In the genomic region with DNA sequence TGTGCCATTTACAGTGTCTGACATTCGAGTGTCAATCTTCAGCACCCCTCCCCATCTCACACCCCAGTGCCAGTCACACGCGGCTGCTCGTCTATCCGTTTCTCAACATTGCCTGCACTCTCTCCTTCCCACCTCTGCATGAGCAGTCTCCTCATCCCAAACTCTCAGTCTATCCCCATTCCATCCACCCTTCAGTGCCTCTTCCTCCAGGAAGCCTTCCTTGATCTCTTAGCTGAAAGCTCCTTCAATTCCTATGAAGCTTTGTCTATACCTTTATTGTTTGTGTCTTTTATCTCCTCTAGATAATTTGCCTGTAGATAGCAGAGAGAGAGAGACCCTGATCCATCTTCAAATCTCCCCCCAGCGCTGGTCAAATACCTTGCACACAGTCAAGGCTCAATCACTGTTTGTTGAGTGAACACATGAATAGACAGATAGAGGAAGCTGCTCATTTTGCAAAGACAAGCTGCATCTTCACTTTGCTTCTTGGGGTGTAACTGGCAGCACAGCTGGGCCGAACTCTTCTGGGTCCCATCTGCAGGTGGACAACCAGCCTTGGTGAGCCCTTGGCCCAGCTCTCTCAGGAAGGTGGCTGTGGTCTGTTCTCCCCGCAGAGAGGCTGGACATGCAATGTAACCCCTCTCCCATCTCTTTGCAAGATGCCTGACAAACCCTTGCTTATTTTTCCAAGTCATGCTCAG, we compare ENCODE assay signal across 21 cellular contexts. TPM values are rescaled to one million over a fixed set of nuclear protein-coding genes. Genes with fewer than 3 reads are reported as not detected.
DNase-seq lines count a peak whose midpoint lies in the region; ATAC-seq, FAIRE-seq and TF ChIP-seq lines count a peak whose summit lies in the region.
"Had no signal": no experiment of that assay in that cellular context is flagged by ENCODE, and none has a peak within 500 bp of the region (broad histone marks: within the 10 kb centered on the region; RNA-seq: fewer than 3 reads in every experiment).

No MANE protein-coding gene starts in this region.

- no peak for TF ChIP-seq RAD21 in A549 (conservative IDR thresholded peaks at IDR 0.05 in 1 of 2, IDR thresholded peaks at IDR 0.05 in 1 of 2)

- ATAC-seq in A549: no peak
- ATAC-seq in T-helper 17 cell: no peak
- ATAC-seq in HG03159 (IDR thresholded peaks at IDR 0.05; ENCODE audit: unreplicated experiment): no peak
- ATAC-seq: gastrocnemius medialis, natural killer cell, PC-3 had no signal

- 0 out of 3 replicates have a peak, but pooled peaks cover 3% of the 10 kb centered on the region for H3K9me3 ChIP-seq in A549
- H3K9me3 ChIP-seq in AG04450 (ENCODE audit: control insufficient read depth, insufficient read depth, low read length): peaks cover 4% of the 10 kb centered on the region
- H3K9me3 ChIP-seq in T-helper 17 cell (ENCODE audit: control insufficient read depth, low read length, poor library complexity, severe bottlenecking): no peaks in the 10 kb centered on the region
- H3K9me3 ChIP-seq: gastrocnemius medialis had no signal

- FAIRE-seq in A549 (lab: Jason Lieb, UNC): peak; percentile 18
- FAIRE-seq: D721Med had no signal

- peak overlapping the region; percentile 56 for H3K27ac Mint-ChIP-seq in T-helper 17 cell
- H3K27ac Mint-ChIP-seq: natural killer cell had no signal

- H3K4me3 Mint-ChIP-seq in T-helper 17 cell: no peak overlapping the region
- H3K4me3 Mint-ChIP-seq: natural killer cell had no signal

- H3K36me3 ChIP-seq in H7 (replicated peaks; ENCODE audit: control insufficient read depth, insufficient read depth, low read length): no peaks in the 10 kb centered on the region
- H3K36me3 ChIP-seq: gastrocnemius medialis, tibial nerve had no signal

- no peak overlapping the region for H3K27ac ChIP-seq in A549
- peak overlapping the region; percentile 79 for H3K27ac ChIP-seq in AG04450 (ENCODE audit: low read depth, low read length)
- H3K27ac ChIP-seq: dorsolateral prefrontal cortex, gastrocnemius medialis, GM23248, tibial nerve had no signal

- TF ChIP-seq CTCF in A549 (IDR thresholded peaks at IDR 0.05) (no peak), AG04450 (IDR thresholded peaks at IDR 0.05; ENCODE audit: low read depth, low read length) (no peak), lower leg skin (IDR thresholded peaks at IDR 0.05) (no peak)

- intact Hi-C loops in lower leg skin (cut with DNase I; ENCODE audit: low total_unique reads): loop anchor here (5.0 kb wide), 1 partner anchor 77 kb away; no protein-coding TSS in a partner anchor

- no peak overlapping the region for H3K4me3 ChIP-seq in A549
- H3K4me3 ChIP-seq in AG04450 (ENCODE audit: low read depth, low read length): no peak overlapping the region
- H3K4me3 ChIP-seq in lower leg skin (ENCODE audit: low read depth, poor library complexity, severe bottlenecking): no peak overlapping the region
- no peak overlapping the region for H3K4me3 ChIP-seq in H7 (ENCODE audit: insufficient read depth, low read depth, low read length)
- H3K4me3 ChIP-seq: dorsolateral prefrontal cortex, gastrocnemius medialis, GM23248, tibial nerve had no signal

- H3K4me2 ChIP-seq in A549: no peak overlapping the region

- H3K36me3 Mint-ChIP-seq in T-helper 17 cell (ENCODE audit: low read depth): no peaks in the 10 kb centered on the region
- H3K36me3 Mint-ChIP-seq: natural killer cell had no signal

- H3K4me1 Mint-ChIP-seq in T-helper 17 cell: peaks cover 14% of the 10 kb centered on the region
- H3K4me1 Mint-ChIP-seq: natural killer cell had no signal

- 86% methylated on average over 8 of the region's 8 CpGs for WGBS in A549 (ENCODE audit: missing lambda C conversion rate)
- 88 to 89% methylated on average over 8 of the region's 8 CpGs for WGBS in lower leg skin, 2 donors

- peaks cover 19% of the 10 kb centered on the region for H3K4me1 ChIP-seq in A549
- H3K4me1 ChIP-seq: gastrocnemius medialis had no signal

- CTCF ChIA-PET in A549 (lab: Yijun Ruan, JAX) (interaction anchor here (0.9 to 2.1 kb wide), 5 partner anchors 8 to 126 kb away, joined by 3 to 9 read pairs (median 4); no protein-coding TSS in a partner anchor), AG04450 (lab: Charles Lee) (interaction anchor here (0.7 to 1.9 kb wide), 2 partner anchors 14 to 73 kb away, joined by 3 to 5 read pairs; no protein-coding TSS in a partner anchor)

- no peak for TF ChIP-seq POLR2A in A549 (IDR thresholded peaks at IDR 0.05; ENCODE audit: low read length)
- TF ChIP-seq POLR2A in lower leg skin (IDR thresholded peaks at IDR 0.05): no peak

- H3K27me3 ChIP-seq in AG04450 (ENCODE audit: control insufficient read depth, insufficient read depth, low read length) (no peaks in the 10 kb centered on the region), H7 (ENCODE audit: control insufficient read depth, insufficient read depth, low read length) (no peaks in the 10 kb centered on the region)
- H3K27me3 ChIP-seq: dorsolateral prefrontal cortex, gastrocnemius medialis, tibial nerve had no signal

- no peak for TF ChIP-seq EP300 in A549 (IDR thresholded peaks at IDR 0.05)

- POLR2A ChIA-PET in A549 (lab: Yijun Ruan, JAX) (no interaction called here), AG04450 (lab: Yijun Ruan, JAX) (interaction anchor here (1.3 kb wide), 1 partner anchor 27 kb away, joined by 3 read pairs; no protein-coding TSS in a partner anchor)

- H3K27me3 Mint-ChIP-seq in T-helper 17 cell: peaks cover 7% of the 10 kb centered on the region

- no peak for DNase-seq in A549 (ENCODE audit: low read depth in 1 of 2, low spot score in 1 of 2)
- DNase-seq in AG04450 (ENCODE audit: low read depth, low spot score): no peak
- no peak for DNase-seq in T-helper 17 cell
- DNase-seq in lower leg skin (ENCODE audit: low spot score in 2 of 2): peak; percentile 9 to 56
- DNase-seq in activated gamma-delta T cell treated with Interleukin-2 at 50 U/mL for 16 hours: no peak
- DNase-seq in H7: no peak
- DNase-seq: gastrocnemius medialis; GM23248; mesendoderm; natural killer cell; NCI-H2227 treated with DMSO at 0.1 percent for 48 hours; NCI-H774; PC-3; SIG-M5; stimulated activated CD4-positive, alpha-beta T cell treated with anti-CD3 and anti-CD28 coated beads, Interleukin-2, amount 100 ng/mL, for 24 hours; stimulated activated naive CD4-positive, alpha-beta T cell treated with Interleukin-2 at 50 U/mL for 16 hours; T-helper 9 cell had no signal

TF ChIP-seq in A549, 52 proteins besides CTCF, POLR2A, EP300 and RAD21:
- no peak for TF ChIP-seq RCOR1 (IDR thresholded peaks at IDR 0.05; ENCODE audit: low read depth, low read length)
- peak; percentile 73 for TF ChIP-seq ZFP36 (IDR thresholded peaks at IDR 0.05; ENCODE audit: borderline replicate concordance, partially characterized antibody)

RNA-seq across cellular contexts. Expression of a gene that starts 52.8 kb away (rescaled TPM):
- 8.3 and 13.2 TPM in 2 replicates for polyA plus RNA-seq in A549 (2011; rRNA removed)
- 3.6 and 5.5 TPM in 2 replicates for polyA plus RNA-seq in A549 (2012; cell fraction: cytosol; rRNA removed)
- 14.2 and 15.0 TPM in 2 replicates for polyA plus RNA-seq in A549 (2012; cell fraction: nucleus; rRNA removed)
- 10.1 to 22.0 TPM (median 17.2 TPM) in 3 replicates for polyA plus RNA-seq in A549 (2017; fragmentation: RNase III; extraction: RNeasy Plus Mini Kit Qiagen cat#74134 plus additional on column Dnase treatment)
- polyA minus RNA-seq in A549 (2011; rRNA and poly(A)+ RNA removed): 19.0 and 22.2 TPM in 2 replicates
- polyA plus RNA-seq in AG04450 (2011; rRNA removed): 24.0 and 34.7 TPM in 2 replicates
- 24.5 and 25.0 TPM in 2 replicates for polyA minus RNA-seq in AG04450 (2011; rRNA and poly(A)+ RNA removed)
- total RNA-seq in T-helper 17 cell: under 1 TPM in 1 of 2 donors, not detected in 1; 0.17 TPM
- total RNA-seq in lower leg skin: 1 to 10 TPM in 2 of 4 donors, under 1 TPM in 2; 0.51 to 3.5 (median 2.0) TPM
- total RNA-seq in H7 (2014; rRNA removed; shearing (Covaris generic)): 0.03 and 0.07 TPM in 2 replicates
- total RNA-seq: natural killer cell, PC-3 had no signal

Comparison
In these comparisons a context has a peak if more than half of its experiments do, and no peak if none do; other contexts are left out.
1. DNase-seq: peak in lower leg skin (2 of 2); none in A549 (0 of 2), AG04450 (single experiment), T-helper 17 cell (0 of 3), activated gamma-delta T cell treated with Interleukin-2 at 50 U/mL for 16 hours (single experiment) and H7 (single experiment).